ENCODE assay signal across 15 cellular contexts in the genomic region with DNA sequence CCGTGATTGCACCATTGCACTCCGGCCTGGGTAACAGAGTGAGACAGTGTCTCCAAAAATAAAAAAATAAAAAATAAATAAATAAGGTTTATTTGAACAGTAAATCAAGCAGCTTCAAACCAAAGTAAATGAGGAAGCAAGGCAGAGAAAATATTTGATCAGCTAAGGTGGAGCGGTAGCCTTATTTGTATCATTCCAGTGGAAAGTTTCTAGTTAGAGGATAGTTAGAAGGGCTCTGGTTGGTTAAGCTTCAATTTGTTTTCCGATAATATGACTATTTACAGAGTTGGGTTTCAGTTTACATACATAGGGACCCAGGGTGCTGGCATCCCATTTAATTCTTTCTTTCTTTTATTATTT. TPM values are rescaled to one million over a fixed set of nuclear protein-coding genes. Genes with fewer than 3 reads are reported as not detected.
A peak's percentile ranks its signal among the peaks of the same experiment; 100 is the strongest.
DNase-seq lines count a peak whose midpoint lies in the region; ATAC-seq, FAIRE-seq and TF ChIP-seq lines count a peak whose summit lies in the region.
"Had no signal": no experiment of that assay in that cellular context is flagged by ENCODE, and none has a peak within 500 bp of the region (broad histone marks: within the 10 kb centered on the region; RNA-seq: fewer than 3 reads in every experiment).

No MANE protein-coding gene starts in this region.

- no peaks in the 10 kb centered on the region for H3K9me3 Mint-ChIP-seq in stimulated activated memory B cell treated with anti-CD40 and anti-IgM and Interleukin-4, amounts not matched to agents 10 μg/mL and 1 μg/mL and 100 μg/mL, for 72 hours
- H3K9me3 Mint-ChIP-seq in activated CD8-positive, alpha-beta memory T cell treated with anti-CD3 and anti-CD28 coated beads, Interleukin-2, amount 10 ng/mL, durations not matched to agents 7 days and 5 days (ENCODE audit: low read depth) = no peaks in the 10 kb centered on the region
- H3K9me3 Mint-ChIP-seq: CD8-positive, alpha-beta T cell had no signal

- H3K79me2 ChIP-seq in HepG2 (ENCODE audit: insufficient read depth, low read length) (no peaks in the 10 kb centered on the region), PC-3 (ENCODE audit: low read length) (no peaks in the 10 kb centered on the region), trophoblast cell (ENCODE audit: control insufficient read depth, insufficient read depth, low read length, poor library complexity) (no peaks in the 10 kb centered on the region)

- WGBS in HepG2 (ENCODE audit: low lambda C conversion rate) = 3% methylated on average over 4 of the region's 4 CpGs
- WGBS in right lobe of liver (ENCODE audit: insufficient coverage, low coverage, low lambda C conversion rate, missing lambda C conversion rate) = 74% methylated on average over 4 of the region's 4 CpGs
- no CpG with 5 or more reads among the region's 4 CpGs for WGBS in trophoblast cell (ENCODE audit: extremely low coverage, insufficient coverage, insufficient read length)

- H3K4me1 Mint-ChIP-seq in stimulated activated memory B cell treated with anti-CD40 and anti-IgM and Interleukin-4, amounts not matched to agents 10 μg/mL and 1 μg/mL and 100 μg/mL, for 72 hours = no peaks in the 10 kb centered on the region
- no peaks in the 10 kb centered on the region for H3K4me1 Mint-ChIP-seq in activated CD8-positive, alpha-beta memory T cell treated with anti-CD3 and anti-CD28 coated beads, Interleukin-2, amount 10 ng/mL, durations not matched to agents 7 days and 5 days

- H3K27ac Mint-ChIP-seq in stimulated activated memory B cell treated with anti-CD40 and anti-IgM and Interleukin-4, amounts not matched to agents 10 μg/mL and 1 μg/mL and 100 μg/mL, for 72 hours = no peak overlapping the region
- H3K27ac Mint-ChIP-seq in activated CD8-positive, alpha-beta memory T cell treated with anti-CD3 and anti-CD28 coated beads, Interleukin-2, amount 10 ng/mL, durations not matched to agents 7 days and 5 days = no peak overlapping the region
- H3K27ac Mint-ChIP-seq: CD8-positive, alpha-beta T cell had no signal

- H3K18ac ChIP-seq in trophoblast cell (ENCODE audit: low read length) = no peak overlapping the region

- H4K8ac ChIP-seq in trophoblast cell (ENCODE audit: low read depth, low read length) = peak overlapping the region; percentile 60

- H3K14ac ChIP-seq in trophoblast cell (ENCODE audit: low read length) = no peak overlapping the region

- no peak for TF ChIP-seq RAD21 in HepG2 (CRISPR knock-in tag; IDR thresholded peaks at IDR 0.05)

- intact Hi-C loops in HepG2 (cut with micrococcal nuclease; ENCODE audit: unreplicated experiment) (no loop called here), right lobe of liver (cut with DNase I) (no loop called here), PC-3 (cut with micrococcal nuclease) (no loop called here), sciatic nerve (cut with DNase I) (no loop called here)

- peak overlapping the region; percentile 72 for H2BK120ac ChIP-seq in trophoblast cell (ENCODE audit: insufficient read depth, low read length, poor library complexity)

- H2AK5ac ChIP-seq in trophoblast cell (ENCODE audit: low read length) = no peak overlapping the region

- H3K9me2 ChIP-seq in PC-3 (replicated peaks; ENCODE audit: low read length) = no peaks in the 10 kb centered on the region

- peaks cover 5% of the 10 kb centered on the region for H3K79me1 ChIP-seq in trophoblast cell (ENCODE audit: low read length)

- no peaks in the 10 kb centered on the region for H3K36me3 ChIP-seq in HepG2 (replicated peaks in 1 of 2; ENCODE audit: control insufficient read depth in 1 of 2, insufficient read depth in 2 of 2, low read length in 2 of 2)
- H3K36me3 ChIP-seq in right lobe of liver = no peaks in the 10 kb centered on the region
- H3K36me3 ChIP-seq in PC-3 (ENCODE audit: low read depth, low read length) = no peaks in the 10 kb centered on the region
- H3K36me3 ChIP-seq in trophoblast cell (ENCODE audit: control insufficient read depth in 1 of 2, insufficient read depth in 2 of 2, low read length in 2 of 2) = no peaks in the 10 kb centered on the region
- H3K36me3 ChIP-seq: BLaER1, HAP-1 had no signal

- TF ChIP-seq POLR2A in HepG2 (IDR thresholded peaks at IDR 0.05; ENCODE audit: insufficient read depth in 1 of 2, low read depth in 2 of 2, low read length in 2 of 2) = no peak
- TF ChIP-seq POLR2A in right lobe of liver (IDR thresholded peaks at IDR 0.05) = no peak

- H3K4me3 Mint-ChIP-seq in stimulated activated memory B cell treated with anti-CD40 and anti-IgM and Interleukin-4, amounts not matched to agents 10 μg/mL and 1 μg/mL and 100 μg/mL, for 72 hours = no peak overlapping the region
- H3K4me3 Mint-ChIP-seq in activated CD8-positive, alpha-beta memory T cell treated with anti-CD3 and anti-CD28 coated beads, Interleukin-2, amount 10 ng/mL, durations not matched to agents 7 days and 5 days = no peak overlapping the region
- H3K4me3 Mint-ChIP-seq: CD8-positive, alpha-beta T cell had no signal

- CTCF ChIA-PET in HepG2 (lab: Yijun Ruan, JAX; ENCODE audit: low intra/inter-chr PET ratio, low total read pairs) (no interaction called here), PC-3 (lab: Charles Lee) (no interaction called here)
- CTCF ChIA-PET in activated CD8-positive, alpha-beta memory T cell treated with anti-CD3 and anti-CD28 coated beads, Interleukin-2, amount 10 ng/mL, durations not matched to agents 7 days and 5 days (lab: Charles Lee) = no interaction called here

- FAIRE-seq in HepG2 (lab: Jason Lieb, UNC) = no peak
- FAIRE-seq: A204.1, G401.6, GM12891 had no signal

- H4K20me1 ChIP-seq in HepG2 (ENCODE audit: insufficient read depth, low read length) = no peaks in the 10 kb centered on the region
- H4K20me1 ChIP-seq in PC-3 (ENCODE audit: low read length) = no peaks in the 10 kb centered on the region
- H4K20me1 ChIP-seq: BLaER1 had no signal

- H3K27me3 Mint-ChIP-seq in stimulated activated memory B cell treated with anti-CD40 and anti-IgM and Interleukin-4, amounts not matched to agents 10 μg/mL and 1 μg/mL and 100 μg/mL, for 72 hours = no peaks in the 10 kb centered on the region
- no peaks in the 10 kb centered on the region for H3K27me3 Mint-ChIP-seq in activated CD8-positive, alpha-beta memory T cell treated with anti-CD3 and anti-CD28 coated beads, Interleukin-2, amount 10 ng/mL, durations not matched to agents 7 days and 5 days

- H3K9ac ChIP-seq in HepG2 (ENCODE audit: insufficient read depth, low read depth, low read length) = no peak overlapping the region
- no peak overlapping the region for H3K9ac ChIP-seq in PC-3 (ENCODE audit: low read length)
- no peak overlapping the region for H3K9ac ChIP-seq in trophoblast cell (ENCODE audit: low read length)
- H3K9ac ChIP-seq: BLaER1, GM23248 had no signal

- BruUV-seq in HepG2 (replicated peaks; lab: Mats Ljungman, UMichigan) (no TSS peak), PC-3 (replicated peaks; lab: Mats Ljungman, UMichigan) (no TSS peak)

- DNase-seq in HepG2 (ENCODE audit: low spot score) (peak; percentile 33), right lobe of liver (no peak), PC-3 (no peak), trophoblast cell (no peak), sciatic nerve (ENCODE audit: low spot score) (no peak)
- DNase-seq in activated CD8-positive, alpha-beta memory T cell treated with anti-CD3 and anti-CD28 coated beads, Interleukin-2, amount 10 ng/mL, durations not matched to agents 7 days and 5 days = no peak
- DNase-seq: Calu3; CD8-positive, alpha-beta T cell; GM23248 had no signal

- no peak overlapping the region for H4K12ac ChIP-seq in trophoblast cell (ENCODE audit: low read depth, low read length)

- H3K4me1 ChIP-seq in HepG2 (ENCODE audit: insufficient read depth, low read length) (peaks cover 6% of the 10 kb centered on the region; the same call in 1 of the 2 replicates), right lobe of liver (no peaks in the 10 kb centered on the region), PC-3 (ENCODE audit: insufficient read depth, low read length) (peaks cover 8% of the 10 kb centered on the region), trophoblast cell (ENCODE audit: control insufficient read depth in 1 of 2, insufficient read depth in 2 of 2, low read length in 2 of 2) (peaks cover 0 to 2% of the 10 kb centered on the region in 2 experiments)
- H3K4me1 ChIP-seq: BLaER1 had no signal

- H3K9me3 ChIP-seq in HepG2 (ENCODE audit: low read length) (no peaks in the 10 kb centered on the region), right lobe of liver (no peaks in the 10 kb centered on the region), PC-3 (ENCODE audit: low read length) (no peaks in the 10 kb centered on the region), trophoblast cell (ENCODE audit: insufficient read depth, low read depth, low read length) (no peaks in the 10 kb centered on the region)
- H3K9me3 ChIP-seq: BLaER1, HAP-1 had no signal

- no peaks in the 10 kb centered on the region for H3F3A ChIP-seq in PC-3 (ENCODE audit: low read length, unreplicated experiment)

- no peak overlapping the region for H3K4ac ChIP-seq in trophoblast cell (ENCODE audit: low read depth, low read length)

- no peaks in the 10 kb centered on the region for H3K27me3 ChIP-seq in HepG2 (ENCODE audit: control insufficient read depth in 1 of 2, insufficient read depth in 2 of 2, low read length in 2 of 2)
- H3K27me3 ChIP-seq in right lobe of liver = no peaks in the 10 kb centered on the region
- H3K27me3 ChIP-seq in PC-3 (ENCODE audit: low read length) = no peaks in the 10 kb centered on the region
- H3K27me3 ChIP-seq in trophoblast cell (ENCODE audit: insufficient read depth, low read length) = no peaks in the 10 kb centered on the region

- peak; percentile 39; the same call in 1 of the 3 replicates for ATAC-seq in HepG2
- no peak for ATAC-seq in right lobe of liver
- ATAC-seq in PC-3 = peak; percentile 22; the same call in 1 of the 2 replicates
- ATAC-seq in sciatic nerve = no peak
- ATAC-seq in stimulated activated memory B cell treated with anti-CD40 and anti-IgM and Interleukin-4, amounts not matched to agents 10 μg/mL and 1 μg/mL and 100 μg/mL, for 72 hours = no peak
- ATAC-seq in activated CD8-positive, alpha-beta memory T cell treated with anti-CD3 and anti-CD28 coated beads, Interleukin-2, amount 10 ng/mL, durations not matched to agents 7 days and 5 days = no peak
- ATAC-seq: CD8-positive, alpha-beta T cell had no signal

- no peak for TF ChIP-seq CTCF in HepG2 (CRISPR knock-in tag; IDR thresholded peaks at IDR 0.05)
- no peak for TF ChIP-seq CTCF in right lobe of liver (IDR thresholded peaks at IDR 0.05)
- TF ChIP-seq CTCF in PC-3 (conservative IDR thresholded peaks at IDR 0.05; ENCODE audit: low read depth, low read length) = no peak

- H2AFZ ChIP-seq in HepG2 (ENCODE audit: low read length) (no peak overlapping the region), PC-3 (ENCODE audit: low read length) (peak overlapping the region; percentile 59; the same call in 1 of the 2 replicates), trophoblast cell (ENCODE audit: insufficient read depth, low read length, poor library complexity) (no peak overlapping the region)
- H2AFZ ChIP-seq: GM23248 had no signal

- H3K36me3 Mint-ChIP-seq in stimulated activated memory B cell treated with anti-CD40 and anti-IgM and Interleukin-4, amounts not matched to agents 10 μg/mL and 1 μg/mL and 100 μg/mL, for 72 hours = no peaks in the 10 kb centered on the region
- H3K36me3 Mint-ChIP-seq in activated CD8-positive, alpha-beta memory T cell treated with anti-CD3 and anti-CD28 coated beads, Interleukin-2, amount 10 ng/mL, durations not matched to agents 7 days and 5 days = no peaks in the 10 kb centered on the region
- H3K36me3 Mint-ChIP-seq: CD8-positive, alpha-beta T cell had no signal

- H2BK12ac ChIP-seq in trophoblast cell (ENCODE audit: low read length) = no peak overlapping the region

- in situ Hi-C loops in HepG2 (cut with HindIII; ENCODE audit: extremely low pct_ligation_motif_present, low pct_unique_long_range_greater_than_20kb) = no loop called here

- POLR2A ChIA-PET in HepG2 (lab: Yijun Ruan, JAX) (no interaction called here), PC-3 (lab: Charles Lee; ENCODE audit: unreplicated experiment) (no interaction called here)

- H3K4me2 ChIP-seq in HepG2 (ENCODE audit: low read depth, low read length) (peak overlapping the region; percentile 65), PC-3 (ENCODE audit: low read length) (no peak overlapping the region), trophoblast cell (ENCODE audit: low read length) (no peak overlapping the region)
- H3K4me2 ChIP-seq: BLaER1 had no signal

- H3K23ac ChIP-seq in trophoblast cell (ENCODE audit: low read length) = no peak overlapping the region

- H4K91ac ChIP-seq in trophoblast cell (ENCODE audit: low read depth, low read length) = peak overlapping the region; percentile 47

- no peak overlapping the region for H3K27ac ChIP-seq in HepG2 (ENCODE audit: extremely low read length, insufficient read depth, low read length)
- H3K27ac ChIP-seq in right lobe of liver = no peak overlapping the region
- no peak overlapping the region for H3K27ac ChIP-seq in PC-3 (ENCODE audit: low read length)
- no peak overlapping the region for H3K27ac ChIP-seq in trophoblast cell (ENCODE audit: low read depth, low read length)
- H3K27ac ChIP-seq: BLaER1, GM23248 had no signal

- no peak overlapping the region for H2BK5ac ChIP-seq in trophoblast cell (ENCODE audit: low read depth, low read length, poor library complexity)

- H3K4me3 ChIP-seq in HepG2 (replicated peaks in 1 of 3; ENCODE audit: insufficient read depth in 1 of 3, low read depth in 2 of 3, low read length in 3 of 3) (peak overlapping the region in 2 of 3 experiments; percentile 4 to 33; a peak in 1 of 6 replicates), right lobe of liver (no peak overlapping the region), PC-3 (ENCODE audit: low read length) (no peak overlapping the region), trophoblast cell (ENCODE audit: low read depth, low read length) (no peak overlapping the region)
- H3K4me3 ChIP-seq: BLaER1, GM23248, HAP-1 had no signal

- TF ChIP-seq EP300 in HepG2 (IDR thresholded peaks at IDR 0.05; ENCODE audit: low read depth in 2 of 2, low read length in 2 of 2) = peak in 1 of 2 experiments; percentile 24; a peak in 1 of 4 replicates
- no peak for TF ChIP-seq EP300 in HepG2 (CRISPR knock-in tag; IDR thresholded peaks at IDR 0.05; ENCODE audit: borderline replicate concordance)

RNA-seq across cellular contexts. Expression of a gene that starts 21.8 kb away (rescaled TPM):
- total RNA-seq in HepG2 (2016; rRNA removed; fragmentation: Illumina TruSeq; extraction: Trizol) (1.7 and 29.5 TPM in 2 replicates), right lobe of liver (1 to 10 TPM in 2 of 6 experiments, under 1 TPM in 4; 0.47 to 1.2 (median 0.81) TPM), PC-3 (2014; rRNA removed) (6.0 and 8.6 TPM in 2 replicates), sciatic nerve (19.6 TPM)
- 1.9 and 2.5 TPM in 2 replicates for total RNA-seq in HepG2 (2016; cell fraction: cytosol; rRNA removed; fragmentation: Illumina TruSeq; extraction: Trizol; ENCODE audit: low read depth)
- total RNA-seq in HepG2 (2016; cell fraction: insoluble cytoplasmic fraction; rRNA removed; fragmentation: Illumina TruSeq; extraction: Trizol) = 1.3 and 1.6 TPM in 2 replicates
- total RNA-seq in HepG2 (2016; cell fraction: membrane; rRNA removed; fragmentation: Illumina TruSeq; extraction: Trizol) = 0.83 and 0.93 TPM in 2 replicates
- 4.3 and 5.3 TPM in 2 replicates for total RNA-seq in HepG2 (2016; cell fraction: nucleus; rRNA removed; fragmentation: Illumina TruSeq; extraction: Trizol)
- 1.1 and 1.6 TPM in 2 replicates for polyA plus RNA-seq in HepG2 (2011; rRNA removed)
- polyA plus RNA-seq in HepG2 (2011; cell fraction: cytosol; rRNA removed) = 0.68 and 0.94 TPM in 2 replicates
- polyA plus RNA-seq in HepG2 (2011; cell fraction: nucleus; rRNA removed) = 1.5 and 2.6 TPM in 2 replicates
- polyA plus RNA-seq in HepG2 (2012) = 1.0 and 1.7 TPM in 2 replicates
- 0.06 and 0.07 TPM in 2 replicates for polyA plus RNA-seq in HepG2 (2016; cell fraction: cytosol; fragmentation: Illumina TruSeq; extraction: Trizol; ENCODE audit: low read depth)
- polyA plus RNA-seq in HepG2 (2016; cell fraction: insoluble cytoplasmic fraction; fragmentation: Illumina TruSeq; extraction: Trizol; ENCODE audit: low read depth) = 0.72 and 0.86 TPM in 2 replicates
- polyA plus RNA-seq in HepG2 (2016; cell fraction: membrane; fragmentation: Illumina TruSeq; extraction: Trizol; ENCODE audit: low read depth) = 0.15 TPM in 2 replicates
- polyA plus RNA-seq in HepG2 (2016; cell fraction: nucleus; fragmentation: Illumina TruSeq; extraction: Trizol; ENCODE audit: insufficient read depth, low read depth) = 2.3 and 3.2 TPM in 2 replicates
- 2.3 and 16.7 TPM in 2 replicates for polyA minus RNA-seq in HepG2 (2011; rRNA and poly(A)+ RNA removed; ENCODE audit: low replicate concordance)
- 1.9 and 3.8 TPM in 2 replicates for polyA minus RNA-seq in HepG2 (2011; cell fraction: cytosol; rRNA and poly(A)+ RNA removed)
- polyA minus RNA-seq in HepG2 (2011; cell fraction: nucleus; rRNA and poly(A)+ RNA removed) = 5.3 and 6.0 TPM in 2 replicates
- 4.2 and 6.3 TPM in 2 replicates for polyA plus RNA-seq in trophoblast cell (2013)
- total RNA-seq in activated CD8-positive, alpha-beta memory T cell treated with anti-CD3 and anti-CD28 coated beads, Interleukin-2, amount 10 ng/mL, durations not matched to agents 7 days and 5 days = under 1 TPM; 0.09 to 0.15 TPM

RNA-seq across cellular contexts. Expression of a gene that starts 43.7 kb away (rescaled TPM):
- total RNA-seq in HepG2 (2016; rRNA removed; fragmentation: Illumina TruSeq; extraction: Trizol) = 36.7 and 43.6 TPM in 2 replicates
- 18.9 and 19.9 TPM in 2 replicates for total RNA-seq in HepG2 (2016; cell fraction: cytosol; rRNA removed; fragmentation: Illumina TruSeq; extraction: Trizol; ENCODE audit: low read depth)
- 38.7 and 43.0 TPM in 2 replicates for total RNA-seq in HepG2 (2016; cell fraction: insoluble cytoplasmic fraction; rRNA removed; fragmentation: Illumina TruSeq; extraction: Trizol)
- total RNA-seq in HepG2 (2016; cell fraction: membrane; rRNA removed; fragmentation: Illumina TruSeq; extraction: Trizol) = 17.0 and 24.1 TPM in 2 replicates
- 37.3 and 42.4 TPM in 2 replicates for total RNA-seq in HepG2 (2016; cell fraction: nucleus; rRNA removed; fragmentation: Illumina TruSeq; extraction: Trizol)
- polyA plus RNA-seq in HepG2 (2011; rRNA removed) = 28.5 and 37.8 TPM in 2 replicates
- 18.2 and 24.7 TPM in 2 replicates for polyA plus RNA-seq in HepG2 (2011; cell fraction: cytosol; rRNA removed)
- polyA plus RNA-seq in HepG2 (2011; cell fraction: nucleus; rRNA removed) = 7.8 and 12.2 TPM in 2 replicates
- 25.2 and 32.7 TPM in 2 replicates for polyA plus RNA-seq in HepG2 (2012)
- polyA plus RNA-seq in HepG2 (2016; cell fraction: cytosol; fragmentation: Illumina TruSeq; extraction: Trizol; ENCODE audit: low read depth) = 9.9 and 11.2 TPM in 2 replicates
- polyA plus RNA-seq in HepG2 (2016; cell fraction: insoluble cytoplasmic fraction; fragmentation: Illumina TruSeq; extraction: Trizol; ENCODE audit: low read depth) = 20.1 and 23.7 TPM in 2 replicates
- 11.4 and 12.1 TPM in 2 replicates for polyA plus RNA-seq in HepG2 (2016; cell fraction: membrane; fragmentation: Illumina TruSeq; extraction: Trizol; ENCODE audit: low read depth)
- polyA plus RNA-seq in HepG2 (2016; cell fraction: nucleus; fragmentation: Illumina TruSeq; extraction: Trizol; ENCODE audit: insufficient read depth, low read depth) = 35.5 and 36.8 TPM in 2 replicates
- 30.2 and 47.3 TPM in 2 replicates for polyA minus RNA-seq in HepG2 (2011; rRNA and poly(A)+ RNA removed; ENCODE audit: low replicate concordance)
- 18.5 and 19.6 TPM in 2 replicates for polyA minus RNA-seq in HepG2 (2011; cell fraction: cytosol; rRNA and poly(A)+ RNA removed)
- 27.2 and 27.5 TPM in 2 replicates for polyA minus RNA-seq in HepG2 (2011; cell fraction: nucleus; rRNA and poly(A)+ RNA removed)
- 10 to 100 TPM; 24.9 to 37.0 (median 30.9) TPM for total RNA-seq in right lobe of liver
- 36.1 and 37.0 TPM in 2 replicates for total RNA-seq in PC-3 (2014; rRNA removed)
- polyA plus RNA-seq in trophoblast cell (2013) = 15.2 and 15.9 TPM in 2 replicates
- 43.2 TPM for total RNA-seq in sciatic nerve
- total RNA-seq in activated CD8-positive, alpha-beta memory T cell treated with anti-CD3 and anti-CD28 coated beads, Interleukin-2, amount 10 ng/mL, durations not matched to agents 7 days and 5 days = 10 to 100 TPM; 16.6 to 20.8 TPM

Comparison
In these comparisons a context has a peak if more than half of its experiments do, and no peak if none do; other contexts are left out.
1. ATAC-seq: peak in HepG2 (single experiment) and PC-3 (single experiment); none in right lobe of liver (0 of 4), sciatic nerve (single experiment), stimulated activated memory B cell treated with anti-CD40 and anti-IgM and Interleukin-4, amounts not matched to agents 10 μg/mL and 1 μg/mL and 100 μg/mL, for 72 hours (single experiment) and activated CD8-positive, alpha-beta memory T cell treated with anti-CD3 and anti-CD28 coated beads, Interleukin-2, amount 10 ng/mL, durations not matched to agents 7 days and 5 days (single experiment).
2. H3K4me3 ChIP-seq: peak in HepG2 (2 of 3); none in right lobe of liver (0 of 3), PC-3 (single experiment) and trophoblast cell (single experiment).